Comparison of ENCODE assay signal across 13 cellular contexts in genomic region chr5:180330810-180331646, GRCh38. TPM values are rescaled to one million over a fixed set of nuclear protein-coding genes. Genes with fewer than 3 reads are reported as not detected.
A peak's percentile ranks its signal among the peaks of the same experiment; 100 is the strongest.
DNase-seq lines count a peak whose midpoint lies in the region; ATAC-seq, FAIRE-seq and TF ChIP-seq lines count a peak whose summit lies in the region.
"Had no signal": no experiment of that assay in that cellular context is flagged by ENCODE, and none has a peak within 500 bp of the region (broad histone marks: within the 10 kb centered on the region; RNA-seq: fewer than 3 reads in every experiment).

No MANE protein-coding gene starts in this region.

- WGBS in transverse colon (ENCODE audit: low coverage in 1 of 2), 2 donors = 65 to 88% methylated on average over 7 to 16 of the region's 16 CpGs

- no peak for ATAC-seq in GM21528 (IDR thresholded peaks at IDR 0.05; ENCODE audit: low FRiP score, unreplicated experiment)

- TF ChIP-seq CTCF in bronchial epithelial cell (IDR thresholded peaks at IDR 0.05; ENCODE audit: insufficient read depth, low read length, severe bottlenecking) (no peak), transverse colon (IDR thresholded peaks at IDR 0.05) (no peak)

- intact Hi-C loops in transverse colon (cut with DNase I; ENCODE audit: low total_unique reads) = no loop called here

- no peak for FAIRE-seq in bronchial epithelial cell (lab: Jason Lieb, UNC)

- H3K4me1 ChIP-seq in HUES48 (ENCODE audit: control insufficient read depth, insufficient read depth, low read length) = peaks cover 20% of the 10 kb centered on the region
- no peaks in the 10 kb centered on the region for H3K4me1 ChIP-seq in transverse colon

- H3K9me3 ChIP-seq in HUES48 (ENCODE audit: control insufficient read depth, insufficient read depth, low read length) (no peaks in the 10 kb centered on the region), transverse colon (no peaks in the 10 kb centered on the region)

- H3K27me3 ChIP-seq in HUES48 (ENCODE audit: control insufficient read depth, insufficient read depth, low read length) (no peaks in the 10 kb centered on the region), bronchial epithelial cell (ENCODE audit: control insufficient read depth, insufficient read depth, low read length) (no peaks in the 10 kb centered on the region), transverse colon (peaks cover 10% of the 10 kb centered on the region)

- H3K36me3 ChIP-seq in HUES48 (ENCODE audit: control insufficient read depth, insufficient read depth, low read length) (peaks cover 80% of the 10 kb centered on the region), bronchial epithelial cell (ENCODE audit: control insufficient read depth, insufficient read depth, low read length) (no peaks in the 10 kb centered on the region), transverse colon (no peaks in the 10 kb centered on the region)

- in situ Hi-C loops in transverse colon (cut with MboI; ENCODE audit: low pct_ligation_motif_present in 1 of 4, low pct_unique_long_range_greater_than_20kb in 1 of 4, low sequenced_read_pairs in 3 of 4) = no loop called here

- 0 out of 2 replicates have a peak overlapping the region, but pooled peaks have one; percentile 8 for H3K4me3 ChIP-seq in HUES48 (ENCODE audit: low read depth, low read length)
- H3K4me3 ChIP-seq in bronchial epithelial cell (ENCODE audit: low read depth, low read length) = no peak overlapping the region
- no peak overlapping the region for H3K4me3 ChIP-seq in transverse colon

- TF ChIP-seq EP300 in transverse colon (IDR thresholded peaks at IDR 0.05; ENCODE audit: low read depth) = no peak

- peak; percentile 89 for DNase-seq in bronchial epithelial cell (ENCODE audit: low read depth)
- DNase-seq in kidney tubule cell (ENCODE audit: low spot score) = peak; percentile 74
- DNase-seq in transverse colon = peak; percentile 41
- no peak for DNase-seq in retina
- DNase-seq in NCI-H128 (lab: John Stamatoyannopoulos, UW; ENCODE audit: unreplicated experiment) = no peak
- DNase-seq in COLO668 (lab: John Stamatoyannopoulos, UW; ENCODE audit: unreplicated experiment) = no peak
- DNase-seq: amniotic stem cell, naive B cell, SHP77 treated with DMSO at 0.1 percent for 48 hours, substantia nigra had no signal

- peak overlapping the region; percentile 68; the same call in 1 of the 2 replicates for H3K9ac ChIP-seq in HUES48 (ENCODE audit: low read depth, low read length)

- no peak for TF ChIP-seq POLR2A in transverse colon (IDR thresholded peaks at IDR 0.05)

- H3K27ac ChIP-seq in HUES48 (ENCODE audit: low read depth, low read length) (peak overlapping the region; percentile 99), transverse colon (peak overlapping the region; percentile 32 to 72 (median 58))
- H3K27ac ChIP-seq: HL-60 had no signal

RNA-seq across cellular contexts. Expression of gene GFPT2, which starts 22.1 kb away (rescaled TPM):
- total RNA-seq in bronchial epithelial cell (0.26 and 0.53 TPM in 2 replicates), transverse colon (10 to 100 TPM in 2 of 4 donors, 1 to 10 TPM in 2; 5.9 to 47.4 (median 11.2) TPM)

RNA-seq across cellular contexts. Expression of gene MAPK9, which starts 39.1 kb away (rescaled TPM):
- total RNA-seq in bronchial epithelial cell = 19.7 and 23.2 TPM in 2 replicates
- 10 to 100 TPM; 25.5 to 42.3 (median 36.5) TPM for total RNA-seq in transverse colon

Comparison
In these comparisons a context has a peak if more than half of its experiments do, and no peak if none do; other contexts are left out.
1. DNase-seq: peak in bronchial epithelial cell (single experiment), kidney tubule cell (single experiment) and transverse colon (single experiment); none in retina (single experiment), NCI-H128 (single experiment) and COLO668 (single experiment).